Comparison of ENCODE assay signal across 8 cellular contexts in genomic region chr10:68550747-68551411, GRCh38. TPM values are rescaled to one million over a fixed set of nuclear protein-coding genes. Genes with fewer than 3 reads are reported as not detected.
A peak's percentile ranks its signal among the peaks of the same experiment; 100 is the strongest.
DNase-seq lines count a peak whose midpoint lies in the region; ATAC-seq, FAIRE-seq and TF ChIP-seq lines count a peak whose summit lies in the region.

No MANE protein-coding gene starts in this region.

- CTCF ChIA-PET in mammary epithelial cell (lab: Charles Lee; ENCODE audit: low non-redundant PET), result interaction anchor here (0.7 kb wide), 1 partner anchor 27 kb away, joined by 6 read pairs; no protein-coding TSS in a partner anchor

- H3K4me3 Mint-ChIP-seq in stimulated activated naive B cell treated with anti-CD40 and anti-IgM and Interleukin-4, amounts not matched to agents 10 μg/mL and 1 μg/mL and 100 μg/mL, for 72 hours, result no peak overlapping the region

- H3K4me3 ChIP-seq in SJCRH30 (no peak overlapping the region), mammary epithelial cell (replicated peaks in 1 of 3; ENCODE audit: insufficient read depth in 1 of 3, low read depth in 2 of 3, low read length in 3 of 3) (no peak overlapping the region), keratinocyte (ENCODE audit: control insufficient read depth in 2 of 3, extremely low read depth in 1 of 3, insufficient read depth in 2 of 3, low read depth in 1 of 3, low read length in 3 of 3) (no peak overlapping the region)

- peak; percentile 40 for DNase-seq in DMS153 treated with DMSO at 0.1 percent for 48 hours (lab: John Stamatoyannopoulos, UW; ENCODE audit: unreplicated experiment)
- DNase-seq in SJCRH30, result peak; percentile 53 to 80
- DNase-seq in mammary epithelial cell, result peak; percentile 63
- peak; percentile 15 for DNase-seq in keratinocyte (ENCODE audit: low read depth, low spot score)
- peak; percentile 26 for DNase-seq in stimulated activated naive B cell treated with anti-CD40 and anti-IgM and Interleukin-4, amounts not matched to agents 10 μg/mL and 1 μg/mL and 100 μg/mL, for 72 hours

- H3K9ac ChIP-seq in mammary epithelial cell (ENCODE audit: insufficient read depth, low read length) (no peak overlapping the region), keratinocyte (ENCODE audit: control insufficient read depth, extremely low read depth, insufficient read depth, low read length) (no peak overlapping the region)

- peaks cover 5% of the 10 kb centered on the region in 2 donors for H3K4me1 Mint-ChIP-seq in stimulated activated naive B cell treated with anti-CD40 and anti-IgM and Interleukin-4, amounts not matched to agents 10 μg/mL and 1 μg/mL and 100 μg/mL, for 72 hours

- ATAC-seq in GM21367 (IDR thresholded peaks at IDR 0.05; ENCODE audit: unreplicated experiment), result peak; percentile 79
- ATAC-seq in stimulated activated naive B cell treated with anti-CD40 and anti-IgM and Interleukin-4, amounts not matched to agents 10 μg/mL and 1 μg/mL and 100 μg/mL, for 72 hours (replicated peaks), result peak; percentile 70 to 72
- ATAC-seq in GM19035 (IDR thresholded peaks at IDR 0.05; ENCODE audit: unreplicated experiment), result no peak

- H2AFZ ChIP-seq in mammary epithelial cell (ENCODE audit: low read depth, low read length), result no peak overlapping the region
- no peak overlapping the region for H2AFZ ChIP-seq in keratinocyte (ENCODE audit: control insufficient read depth, low read length)

- FAIRE-seq in keratinocyte (lab: Jason Lieb, UNC), result peak; percentile 87

- H3K9me3 Mint-ChIP-seq in stimulated activated naive B cell treated with anti-CD40 and anti-IgM and Interleukin-4, amounts not matched to agents 10 μg/mL and 1 μg/mL and 100 μg/mL, for 72 hours, result no peaks in the 10 kb centered on the region

- peak overlapping the region; percentile 1 for H3K27ac Mint-ChIP-seq in stimulated activated naive B cell treated with anti-CD40 and anti-IgM and Interleukin-4, amounts not matched to agents 10 μg/mL and 1 μg/mL and 100 μg/mL, for 72 hours

- in situ Hi-C loops in mammary epithelial cell (cut with MboI; ENCODE audit: low sequenced_read_pairs in 2 of 2), result loop anchor here in 1 of 2 donors (10.0 kb wide), 1 partner anchor 174 kb away; the partner anchor contains the start of gene CCAR1

- intact Hi-C loops in mammary epithelial cell (cut with micrococcal nuclease), result loop anchor here (1.0 to 2.0 kb wide), 2 partner anchors 170 to 346 kb away; partner anchors contain the start of gene CCAR1

- H3K36me3 ChIP-seq in SJCRH30 (no peaks in the 10 kb centered on the region), mammary epithelial cell (ENCODE audit: insufficient read depth, low read length) (no peaks in the 10 kb centered on the region), keratinocyte (ENCODE audit: control insufficient read depth in 2 of 2, extremely low read depth in 1 of 2, insufficient read depth in 2 of 2, low read length in 2 of 2) (no peaks in the 10 kb centered on the region)

- TF ChIP-seq CTCF in LNCAP (IDR thresholded peaks at IDR 0.05), result peak; percentile 62
- peak; percentile 77 to 86 for TF ChIP-seq CTCF in mammary epithelial cell (conservative IDR thresholded peaks at IDR 0.05 in 1 of 2, IDR thresholded peaks at IDR 0.05 in 1 of 2; ENCODE audit: extremely low read depth in 1 of 2, insufficient read depth in 1 of 2, low read depth in 1 of 2, low read length in 2 of 2)
- TF ChIP-seq CTCF in keratinocyte (optimal IDR thresholded peaks at IDR 0.05 in 1 of 3, IDR thresholded peaks at IDR 0.05 in 1 of 3, conservative IDR thresholded peaks at IDR 0.05 in 1 of 3; ENCODE audit: extremely low read depth in 1 of 3, insufficient read depth in 2 of 3, low read length in 3 of 3), result peak; percentile 70 to 84 (median 80)

- H3K79me2 ChIP-seq in mammary epithelial cell (ENCODE audit: insufficient read depth, low read length) (no peaks in the 10 kb centered on the region), keratinocyte (ENCODE audit: control insufficient read depth, insufficient read depth, low read length) (no peaks in the 10 kb centered on the region)

- H3K27me3 Mint-ChIP-seq in stimulated activated naive B cell treated with anti-CD40 and anti-IgM and Interleukin-4, amounts not matched to agents 10 μg/mL and 1 μg/mL and 100 μg/mL, for 72 hours, result peaks cover 13 to 14% of the 10 kb centered on the region in 2 donors

- H3K27ac ChIP-seq in SJCRH30 (no peak overlapping the region), mammary epithelial cell (ENCODE audit: insufficient read depth, low read depth, low read length) (no peak overlapping the region), keratinocyte (ENCODE audit: control insufficient read depth, insufficient read depth, low read length) (no peak overlapping the region)

- H3K4me1 ChIP-seq in SJCRH30, result no peaks in the 10 kb centered on the region
- peaks cover 9% of the 10 kb centered on the region for H3K4me1 ChIP-seq in mammary epithelial cell (ENCODE audit: insufficient read depth, low read length)
- peaks cover 7% of the 10 kb centered on the region for H3K4me1 ChIP-seq in keratinocyte (ENCODE audit: control insufficient read depth, extremely low read depth, insufficient read depth, low read length)

- no TSS peak for BruUV-seq in mammary epithelial cell (replicated peaks; lab: Mats Ljungman, UMichigan)

- H4K20me1 ChIP-seq in mammary epithelial cell (ENCODE audit: insufficient read depth, low read length) (no peaks in the 10 kb centered on the region), keratinocyte (ENCODE audit: control insufficient read depth, extremely low read depth, insufficient read depth, low read length) (no peaks in the 10 kb centered on the region)

- WGBS in mammary epithelial cell (ENCODE audit: low coverage, missing lambda C conversion rate), result 87% methylated on average over 5 of the region's 5 CpGs

- H3K9me3 ChIP-seq in SJCRH30 (replicated peaks), result no peaks in the 10 kb centered on the region
- no peaks in the 10 kb centered on the region for H3K9me3 ChIP-seq in mammary epithelial cell (replicated peaks; ENCODE audit: insufficient read depth, low read length)
- no peaks in the 10 kb centered on the region for H3K9me3 ChIP-seq in keratinocyte (ENCODE audit: control insufficient read depth, low read depth, low read length)

- H3K27me3 ChIP-seq in SJCRH30 (no peaks in the 10 kb centered on the region), mammary epithelial cell (ENCODE audit: insufficient read depth, low read length) (no peaks in the 10 kb centered on the region), keratinocyte (ENCODE audit: control insufficient read depth, extremely low read depth, insufficient read depth, low read length) (no peaks in the 10 kb centered on the region)

- H3K4me2 ChIP-seq in mammary epithelial cell (ENCODE audit: insufficient read depth, low read depth, low read length) (no peak overlapping the region), keratinocyte (ENCODE audit: control insufficient read depth, extremely low read depth, insufficient read depth, low read depth, low read length) (no peak overlapping the region)

- no peaks in the 10 kb centered on the region for H3K9me1 ChIP-seq in keratinocyte (ENCODE audit: control insufficient read depth, extremely low read depth, insufficient read depth, low read length)

- H3K36me3 Mint-ChIP-seq in stimulated activated naive B cell treated with anti-CD40 and anti-IgM and Interleukin-4, amounts not matched to agents 10 μg/mL and 1 μg/mL and 100 μg/mL, for 72 hours, result no peaks in the 10 kb centered on the region

- dilution Hi-C loops in mammary epithelial cell (cut with HindIII; ENCODE audit: low sequenced_read_pairs) (no loop called here), keratinocyte (cut with MboI; ENCODE audit: extremely low pct_ligation_motif_present, low sequenced_read_pairs) (no loop called here)

RNA-seq across cellular contexts. Expression of gene TET1, which starts 9.3 kb away (rescaled TPM):
- total RNA-seq in SJCRH30 (2014; rRNA removed; shearing (Covaris generic)), result 12.8 and 13.0 TPM in 2 replicates
- total RNA-seq in mammary epithelial cell, result 1 to 10 TPM in 1 of 2 donors, under 1 TPM in 1; 0.75 to 1.8 TPM
- 0.37 TPM for polyA plus RNA-seq in mammary epithelial cell
- polyA minus RNA-seq in mammary epithelial cell, result 2.2 TPM
- 0.03 to 0.09 TPM (median 0.08 TPM) in 3 replicates for polyA plus RNA-seq in keratinocyte
- not detected for polyA plus RNA-seq in keratinocyte (2011; ENCODE audit: low read depth)
- polyA plus RNA-seq in keratinocyte (2011; cell fraction: cytosol; rRNA removed), result 0.02 and 0.03 TPM in 2 replicates
- 0.06 and 0.12 TPM in 2 replicates for polyA plus RNA-seq in keratinocyte (2011; cell fraction: nucleus; rRNA removed)
- polyA plus RNA-seq in keratinocyte (2012; ENCODE audit: low replicate concordance), result 0.02 TPM in 1 of 2 replicates, not detected in the other
- 0.03 to 0.38 TPM (median 0.26 TPM) in 3 replicates for polyA minus RNA-seq in keratinocyte
- polyA minus RNA-seq in keratinocyte (2011; cell fraction: cytosol; rRNA and poly(A)+ RNA removed), result 0.19 TPM
- 0.21 and 0.54 TPM in 2 replicates for polyA minus RNA-seq in keratinocyte (2011; cell fraction: nucleus; rRNA and poly(A)+ RNA removed)

RNA-seq across cellular contexts. Expression of gene SLC25A16, which starts 23.6 kb away (rescaled TPM):
- 7.5 and 9.6 TPM in 2 replicates for total RNA-seq in SJCRH30 (2014; rRNA removed; shearing (Covaris generic))
- 10 to 100 TPM; 18.8 to 20.1 TPM for total RNA-seq in mammary epithelial cell
- 6.6 TPM for polyA plus RNA-seq in mammary epithelial cell
- 2.0 TPM for polyA minus RNA-seq in mammary epithelial cell
- 11.7 to 27.2 TPM (median 20.1 TPM) in 3 replicates for polyA plus RNA-seq in keratinocyte
- 28.2 TPM for polyA plus RNA-seq in keratinocyte (2011; ENCODE audit: low read depth)
- 9.1 and 17.7 TPM in 2 replicates for polyA plus RNA-seq in keratinocyte (2011; cell fraction: cytosol; rRNA removed)
- polyA plus RNA-seq in keratinocyte (2011; cell fraction: nucleus; rRNA removed), result 40.7 and 43.0 TPM in 2 replicates
- polyA plus RNA-seq in keratinocyte (2012; ENCODE audit: low replicate concordance), result 8.0 and 13.5 TPM in 2 replicates
- 3.8 to 42.5 TPM (median 18.0 TPM) in 3 replicates for polyA minus RNA-seq in keratinocyte
- polyA minus RNA-seq in keratinocyte (2011; cell fraction: cytosol; rRNA and poly(A)+ RNA removed), result 17.1 TPM
- polyA minus RNA-seq in keratinocyte (2011; cell fraction: nucleus; rRNA and poly(A)+ RNA removed), result 14.4 and 40.3 TPM in 2 replicates

Comparison
In these comparisons a context has a peak if more than half of its experiments do, and no peak if none do; other contexts are left out.
1. DNase-seq: peak in every context shown above with its lines; median percentile 66 in SJCRH30; 63 in mammary epithelial cell; 40 in DMS153 treated with DMSO at 0.1 percent for 48 hours; 26 in stimulated activated naive B cell treated with anti-CD40 and anti-IgM and Interleukin-4, amounts not matched to agents 10 μg/mL and 1 μg/mL and 100 μg/mL, for 72 hours; 15 in keratinocyte.